ENCODE assay signal across 8 cellular contexts in the genomic region with DNA sequence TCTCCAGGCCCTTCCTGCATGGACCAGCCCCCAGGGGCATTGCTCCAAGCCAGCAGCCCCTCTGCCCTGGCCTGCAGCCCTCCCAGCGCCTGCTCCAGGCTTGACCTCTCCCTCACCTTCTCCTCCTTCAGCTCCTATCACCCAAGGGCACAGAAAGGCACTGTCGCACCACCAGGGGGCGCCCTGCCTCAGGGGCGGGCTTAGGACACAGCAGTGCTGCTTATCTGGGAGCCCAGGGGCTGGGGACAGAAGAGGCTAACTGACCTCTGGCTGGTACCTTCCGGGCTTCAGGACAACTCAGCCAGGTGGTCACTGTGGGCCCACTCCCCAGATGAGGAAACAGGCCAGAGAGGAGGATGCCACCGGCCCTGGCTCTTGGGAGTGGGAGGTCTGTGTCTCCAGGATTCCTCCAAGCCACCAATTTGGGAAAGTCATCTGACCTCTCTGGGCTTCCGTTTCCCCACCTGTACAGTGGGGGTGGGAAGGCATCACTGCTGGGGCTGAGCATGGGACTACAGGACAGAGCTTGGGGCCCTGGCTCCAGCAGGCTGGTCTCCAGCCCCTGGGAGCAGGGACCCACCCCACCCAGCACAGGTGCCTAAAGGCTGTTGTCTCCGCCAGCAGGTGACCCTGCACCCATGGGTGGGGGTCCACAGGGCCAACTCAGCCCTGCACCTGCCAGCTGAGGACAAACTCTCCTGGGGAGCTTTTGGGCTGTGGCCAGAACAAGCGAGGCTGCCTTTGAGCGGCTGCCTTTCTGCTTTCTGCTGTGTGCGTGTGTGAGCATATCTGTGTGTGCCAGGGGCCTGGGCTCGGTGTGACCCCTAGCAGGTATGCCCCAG. TPM values are rescaled to one million over a fixed set of nuclear protein-coding genes. Genes with fewer than 3 reads are reported as not detected.
DNase-seq lines count a peak whose midpoint lies in the region; ATAC-seq and TF ChIP-seq lines count a peak whose summit lies in the region.

No MANE protein-coding gene starts in this region.

- peak overlapping the region; percentile 39; the same call in 1 of the 2 replicates for H3K4ac ChIP-seq in IMR-90 (ENCODE audit: low read depth, low read length)

- H3K56ac ChIP-seq in IMR-90 (ENCODE audit: extremely low read depth, insufficient read depth, low read length): no peak overlapping the region

- TF ChIP-seq RAD21 in IMR-90 (IDR thresholded peaks at IDR 0.05; ENCODE audit: low read length): peak; percentile 64

- no peak overlapping the region for H2BK120ac ChIP-seq in IMR-90 (ENCODE audit: low read depth, low read length)

- H3K36me3 ChIP-seq in GM06990 (ENCODE audit: control insufficient read depth, insufficient read depth, low read length): no peaks in the 10 kb centered on the region
- H3K36me3 ChIP-seq in IMR-90 (ENCODE audit: control insufficient read depth, insufficient read depth, low read length): no peaks in the 10 kb centered on the region
- no peaks in the 10 kb centered on the region for H3K36me3 ChIP-seq in OCI-LY7 (ENCODE audit: insufficient read depth, low read length)

- no peak overlapping the region for H3K9ac ChIP-seq in IMR-90 (ENCODE audit: low read depth, low read length)

- H4K20me1 ChIP-seq in IMR-90 (ENCODE audit: insufficient read depth, low read length): no peaks in the 10 kb centered on the region
- no peaks in the 10 kb centered on the region for H4K20me1 ChIP-seq in OCI-LY7 (ENCODE audit: insufficient read depth, low read length)

- H3K4me2 ChIP-seq in IMR-90 (ENCODE audit: low read depth, low read length) (no peak overlapping the region), OCI-LY7 (ENCODE audit: low read length) (no peak overlapping the region)

- POLR2A ChIA-PET in IMR-90 (lab: Charles Lee; ENCODE audit: unreplicated experiment): no interaction called here
- POLR2A ChIA-PET in OCI-LY7 (lab: Charles Lee): no interaction called here

- no peak overlapping the region for H3K23ac ChIP-seq in IMR-90 (ENCODE audit: low read depth, low read length)

- H4K5ac ChIP-seq in IMR-90 (ENCODE audit: low read depth, low read length): no peak overlapping the region

- H2AFZ ChIP-seq in IMR-90 (replicated peaks; ENCODE audit: low read length, poor library complexity): peak overlapping the region; percentile 57
- no peak overlapping the region for H2AFZ ChIP-seq in OCI-LY7 (ENCODE audit: low read length)

- no peaks in the 10 kb centered on the region for H3K9me2 ChIP-seq in OCI-LY7 (ENCODE audit: insufficient read depth, low read length)

- TF ChIP-seq CTCF in GM06990 (IDR thresholded peaks at IDR 0.05; ENCODE audit: insufficient read depth, low read length, poor library complexity, severe bottlenecking) (peak; percentile 98), IMR-90 (conservative IDR thresholded peaks at IDR 0.05; ENCODE audit: low read depth, low read length) (peak; percentile 87), OCI-LY7 (conservative IDR thresholded peaks at IDR 0.05; ENCODE audit: low read length) (peak; percentile 95)

- H3K4me3 ChIP-seq in GM06990 (replicated peaks; ENCODE audit: low read depth, low read length) (no peak overlapping the region), IMR-90 (ENCODE audit: insufficient read depth, low read depth, low read length) (no peak overlapping the region), OCI-LY7 (ENCODE audit: low read depth, low read length, poor library complexity, severe bottlenecking) (no peak overlapping the region)

- H2BK20ac ChIP-seq in IMR-90 (ENCODE audit: low read depth, low read length): no peak overlapping the region

- no peak overlapping the region; the same call in 1 of the 2 replicates for H2AK5ac ChIP-seq in IMR-90 (ENCODE audit: low read depth, low read length)

- H3K9me1 ChIP-seq in IMR-90 (ENCODE audit: insufficient read depth, low read length): peaks cover 19% of the 10 kb centered on the region

- H3K79me1 ChIP-seq in IMR-90 (ENCODE audit: low read depth in 1 of 2, low read length in 2 of 2): peaks cover 0 to 44% of the 10 kb centered on the region in 2 experiments; a peak in 3 of 4 replicates

- H3K79me2 ChIP-seq in OCI-LY7 (ENCODE audit: insufficient read depth, low read depth, low read length): no peaks in the 10 kb centered on the region

- BruUV-seq in IMR-90 (replicated peaks; lab: Mats Ljungman, UMichigan) (no TSS peak), OCI-LY7 (replicated peaks; lab: Mats Ljungman, UMichigan) (no TSS peak)

- no peak overlapping the region; the same call in none of the 2 replicates for H4K91ac ChIP-seq in IMR-90 (ENCODE audit: insufficient read depth, low read depth, low read length)

- in situ Hi-C loops in IMR-90 (cut with MboI; ENCODE audit: low sequenced_read_pairs): loop anchor here (10.0 kb wide), 1 partner anchor 264 kb away; no protein-coding TSS in a partner anchor

- H2BK15ac ChIP-seq in IMR-90 (ENCODE audit: low read depth, low read length): no peak overlapping the region

- intact Hi-C loops in IMR-90 (cut with micrococcal nuclease) (loop anchor here (1.0 to 5.0 kb wide), 3 partner anchors 92 to 191 kb away; a partner anchor contains a TSS), OCI-LY7 (cut with micrococcal nuclease; ENCODE audit: unreplicated experiment) (loop anchor here (1.0 to 5.0 kb wide), 3 partner anchors 92 to 262 kb away; a partner anchor contains a TSS)

- H3K27me3 ChIP-seq in GM06990 (replicated peaks; ENCODE audit: control insufficient read depth, insufficient read depth, low read length) (no peaks in the 10 kb centered on the region), IMR-90 (ENCODE audit: control insufficient read depth, insufficient read depth, low read length) (no peaks in the 10 kb centered on the region)

- no peak for TF ChIP-seq POLR2A in IMR-90 (IDR thresholded peaks at IDR 0.05; ENCODE audit: low read depth, low read length)

- peak overlapping the region; percentile 94 for H2AK9ac ChIP-seq in IMR-90 (replicated peaks; ENCODE audit: low read depth, low read length, poor library complexity)

- H3K14ac ChIP-seq in IMR-90 (replicated peaks; ENCODE audit: low read depth, low read length): no peak overlapping the region

- no peak overlapping the region for H3K27ac ChIP-seq in IMR-90 (ENCODE audit: insufficient read depth, low read length)
- no peak overlapping the region for H3K27ac ChIP-seq in OCI-LY7 (ENCODE audit: low read depth, low read length, poor library complexity, severe bottlenecking)

- H3K9me3 ChIP-seq in IMR-90 (ENCODE audit: control insufficient read depth, insufficient read depth, low read length) (no peaks in the 10 kb centered on the region), OCI-LY7 (ENCODE audit: low read length) (no peaks in the 10 kb centered on the region)

- CTCF ChIA-PET in IMR-90 (lab: Yijun Ruan, JAX) (interaction anchor here (0.6 to 1.3 kb wide), 5 partner anchors 12 to 230 kb away, joined by 3 to 6 read pairs (median 3); no protein-coding TSS in a partner anchor), OCI-LY7 (lab: Charles Lee; ENCODE audit: unreplicated experiment) (interaction anchor here (0.9 kb wide), 1 partner anchor 85 kb away, joined by 3 read pairs; no protein-coding TSS in a partner anchor)

- peak; percentile 15 for ATAC-seq in IMR-90 (ENCODE audit: low read depth)
- no peak for ATAC-seq in GM21737 (IDR thresholded peaks at IDR 0.05; ENCODE audit: unreplicated experiment)

- H3K18ac ChIP-seq in IMR-90 (ENCODE audit: low read depth, low read length): no peak overlapping the region

- H2BK5ac ChIP-seq in IMR-90 (ENCODE audit: low read depth, low read length, poor library complexity, severe bottlenecking): no peak overlapping the region

- dilution Hi-C loops in IMR-90 (cut with HindIII; ENCODE audit: low sequenced_read_pairs, unreplicated experiment): no loop called here

- H3K4me1 ChIP-seq in IMR-90 (ENCODE audit: control insufficient read depth, insufficient read depth, low read length) (peaks cover 36% of the 10 kb centered on the region), OCI-LY7 (ENCODE audit: insufficient read depth, low read length, poor library complexity, severe bottlenecking) (no peaks in the 10 kb centered on the region)

- 90% methylated on average over 2 of the region's 12 CpGs; no CpG with 5 or more reads in 1 of the 2 experiments for WGBS in IMR-90 (ENCODE audit: extremely low coverage in 2 of 2, insufficient read length in 1 of 2), 2 experiments

- peak; percentile 80 for DNase-seq in GM06990 (ENCODE audit: extremely low read depth, insufficient read length)
- DNase-seq in IMR-90: peak; percentile 62
- peak; percentile 82 for DNase-seq in OCI-LY7 (ENCODE audit: low spot score)
- peak; percentile 91 for DNase-seq in activated T-cell treated with anti-CD3 and anti-CD28 coated beads for 1 hour (ENCODE audit: low read depth)
- peak; percentile 83 for DNase-seq in epidermal melanocyte (ENCODE audit: insufficient read length, low spot score)
- DNase-seq in midbrain (lab: John Stamatoyannopoulos, UW): peak; percentile 67
- DNase-seq in stimulated activated CD8-positive, alpha-beta memory T cell treated with anti-CD3 and anti-CD28 coated beads, Interleukin-2, amount 100 ng/mL, for 48 hours (ENCODE audit: low read depth in 2 of 2): peak; percentile 85 to 92

- H4K8ac ChIP-seq in IMR-90 (ENCODE audit: low read depth in 2 of 2, low read length in 2 of 2): no peak overlapping the region

TF ChIP-seq in IMR-90, 13 proteins besides CTCF, POLR2A, EP300 and RAD21:
- no peak for TF ChIP-seq RFX5 (IDR thresholded peaks at IDR 0.05; ENCODE audit: low read depth, low read length)
- TF ChIP-seq, protein P1, sequence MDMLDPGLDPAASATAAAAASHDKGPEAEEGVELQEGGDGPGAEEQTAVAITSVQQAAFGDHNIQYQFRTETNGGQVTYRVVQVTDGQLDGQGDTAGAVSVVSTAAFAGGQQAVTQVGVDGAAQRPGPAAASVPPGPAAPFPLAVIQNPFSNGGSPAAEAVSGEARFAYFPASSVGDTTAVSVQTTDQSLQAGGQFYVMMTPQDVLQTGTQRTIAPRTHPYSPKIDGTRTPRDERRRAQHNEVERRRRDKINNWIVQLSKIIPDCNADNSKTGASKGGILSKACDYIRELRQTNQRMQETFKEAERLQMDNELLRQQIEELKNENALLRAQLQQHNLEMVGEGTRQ (IDR thresholded peaks at IDR 0.05; ENCODE audit: low read depth, low read length): no peak
- no peak for TF ChIP-seq CEBPB (IDR thresholded peaks at IDR 0.05; ENCODE audit: low read depth, low read length)
- TF ChIP-seq SMC3 (IDR thresholded peaks at IDR 0.05; ENCODE audit: low read depth, low read length): peak; percentile 70
- peak; percentile 54; the same call in 1 of the 2 replicates for TF ChIP-seq MAZ (IDR thresholded peaks at IDR 0.05; ENCODE audit: borderline replicate concordance, low read depth, low read length)
- no peak for TF ChIP-seq RCOR1 (IDR thresholded peaks at IDR 0.05; ENCODE audit: insufficient replicate concordance, low read length)
- TF ChIP-seq MXI1 (IDR thresholded peaks at IDR 0.05; ENCODE audit: borderline replicate concordance, low read depth, low read length): no peak

RNA-seq across cellular contexts. Expression of a gene that starts 25.5 kb away (rescaled TPM):
- total RNA-seq in IMR-90 (2012; rRNA removed) (under 0.01 TPM in 2 replicates), OCI-LY7 (2022) (1.9 and 3.0 TPM in 2 replicates)
- polyA plus RNA-seq in IMR-90 (2012; rRNA removed): 0.10 and 0.19 TPM in 2 replicates
- 0.15 and 0.43 TPM in 2 replicates for polyA plus RNA-seq in IMR-90 (2012; cell fraction: cytosol; rRNA removed)
- 1.9 and 3.3 TPM in 2 replicates for polyA plus RNA-seq in IMR-90 (2012; cell fraction: nucleus; rRNA removed; ENCODE audit: low replicate concordance)
- 0.10 and 1.0 TPM in 2 replicates for total RNA-seq in OCI-LY7 (2014; rRNA removed; shearing (Covaris generic))
